ENCODE assay signal across 8 cellular contexts in the genomic region with DNA sequence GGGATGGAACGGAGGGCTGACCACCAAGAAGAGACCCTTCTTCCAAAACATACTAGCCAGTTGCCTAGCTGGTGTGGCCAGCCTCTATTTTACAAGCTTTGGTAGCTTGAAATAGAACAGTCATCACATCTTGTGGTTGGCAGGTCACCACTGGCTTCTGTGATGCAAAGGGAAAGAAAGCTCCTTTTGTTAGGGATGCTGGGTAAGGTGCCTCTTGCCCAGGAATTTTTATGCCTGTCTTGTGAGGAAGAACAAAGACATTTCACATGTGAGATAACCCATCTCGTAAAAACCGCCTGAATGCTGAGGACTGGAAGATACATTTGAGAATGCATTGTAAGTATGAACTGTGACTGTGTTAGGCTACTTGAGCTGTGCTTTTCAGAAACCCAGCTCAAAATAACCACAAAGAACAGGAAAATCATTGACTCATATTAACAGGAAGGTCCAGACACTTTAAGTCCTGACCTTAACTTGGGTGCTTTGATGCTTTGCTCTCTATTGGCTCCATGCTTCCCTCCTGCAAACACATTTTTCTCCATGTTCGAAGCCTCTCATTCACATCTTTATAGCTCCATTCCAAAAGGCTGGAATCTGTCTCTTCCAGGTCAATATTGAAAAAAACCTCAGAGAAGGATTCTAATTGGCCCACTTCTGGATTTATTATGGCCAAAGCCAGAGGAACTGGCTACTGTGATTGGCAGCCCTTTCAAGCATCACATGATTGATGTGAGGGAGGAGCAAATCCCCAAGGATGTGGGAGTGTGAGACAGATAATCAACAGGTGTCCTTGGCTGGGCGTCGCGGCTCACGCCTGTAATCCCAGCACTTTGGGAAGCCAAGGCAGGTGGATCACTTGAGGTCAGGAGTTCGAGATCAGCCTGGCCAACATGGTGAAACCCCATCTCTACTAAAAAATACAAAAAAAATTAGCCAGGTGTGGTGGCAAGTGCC. TPM values are rescaled to one million over a fixed set of nuclear protein-coding genes. Genes with fewer than 3 reads are reported as not detected.
DNase-seq lines count a peak whose midpoint lies in the region; ATAC-seq and TF ChIP-seq lines count a peak whose summit lies in the region.

No MANE protein-coding gene starts in this region.

- H3K9me3 Mint-ChIP-seq in progenitor cell of endocrine pancreas (ENCODE audit: low read depth) (no peaks in the 10 kb centered on the region), neural progenitor cell (no peaks in the 10 kb centered on the region)

- no peak overlapping the region for H3K4me2 ChIP-seq in neural progenitor cell

- H3K79me2 ChIP-seq in neural progenitor cell (ENCODE audit: low read depth) = no peaks in the 10 kb centered on the region

- no peak for TF ChIP-seq CTCF in LNCaP clone FGC (IDR thresholded peaks at IDR 0.05; ENCODE audit: control insufficient read depth, extremely low read depth, insufficient read depth)
- TF ChIP-seq CTCF in coronary artery (IDR thresholded peaks at IDR 0.05) = no peak
- TF ChIP-seq CTCF in progenitor cell of endocrine pancreas (IDR thresholded peaks at IDR 0.05; ENCODE audit: unreplicated experiment) = no peak
- no peak for TF ChIP-seq CTCF in neural progenitor cell (IDR thresholded peaks at IDR 0.05)

- intact Hi-C loops in sciatic nerve (cut with DNase I) = no loop called here

- H3K9me3 ChIP-seq in neural progenitor cell (ENCODE audit: low read depth) = no peaks in the 10 kb centered on the region

- H3K4me1 ChIP-seq in neural progenitor cell = no peaks in the 10 kb centered on the region

- peaks cover 25% of the 10 kb centered on the region for H3K4me1 Mint-ChIP-seq in progenitor cell of endocrine pancreas (ENCODE audit: low read depth)
- H3K4me1 Mint-ChIP-seq in neural progenitor cell = peaks cover 15% of the 10 kb centered on the region

- no peak overlapping the region for H3K9ac ChIP-seq in neural progenitor cell

- H3K4me3 Mint-ChIP-seq in progenitor cell of endocrine pancreas (ENCODE audit: low read depth) (no peak overlapping the region), neural progenitor cell (no peak overlapping the region)

- no peaks in the 10 kb centered on the region for H3K27me3 ChIP-seq in neural progenitor cell

- DNase-seq in ELR (ENCODE audit: low read depth) (peak; percentile 95), LNCaP clone FGC (ENCODE audit: low read depth) (peak; percentile 15), coronary artery (ENCODE audit: low spot score) (peak; percentile 73), progenitor cell of endocrine pancreas (ENCODE audit: low spot score, unreplicated experiment) (no peak), erythroblast (lab: John Stamatoyannopoulos, UW) (no peak), sciatic nerve (ENCODE audit: low spot score) (no peak), neural progenitor cell (ENCODE audit: low spot score) (no peak), NCI-H1105 (lab: John Stamatoyannopoulos, UW) (no peak)

- H2AFZ ChIP-seq in neural progenitor cell (replicated peaks) = no peak overlapping the region

- H3K27ac ChIP-seq in coronary artery (peak overlapping the region; percentile 93 to 99), neural progenitor cell (no peak overlapping the region)

- TF ChIP-seq POLR2A in erythroblast (IDR thresholded peaks at IDR 0.05; ENCODE audit: low read length) = no peak

- H3K27ac Mint-ChIP-seq in progenitor cell of endocrine pancreas (peak overlapping the region; percentile 69), neural progenitor cell (no peak overlapping the region)

- no peaks in the 10 kb centered on the region for H3K36me3 ChIP-seq in neural progenitor cell

- H3F3A ChIP-seq in neural progenitor cell (ENCODE audit: low read depth) = no peaks in the 10 kb centered on the region

- no peak for ATAC-seq in sciatic nerve

- no peaks in the 10 kb centered on the region for H4K20me1 ChIP-seq in neural progenitor cell (ENCODE audit: low read depth)

- H3K4me3 ChIP-seq in LNCaP clone FGC (ENCODE audit: low read depth, low read length) (no peak overlapping the region), coronary artery (no peak overlapping the region), neural progenitor cell (no peak overlapping the region)

- H3K36me3 Mint-ChIP-seq in progenitor cell of endocrine pancreas (ENCODE audit: insufficient read depth) (no peaks in the 10 kb centered on the region), neural progenitor cell (no peaks in the 10 kb centered on the region)

- H3K27me3 Mint-ChIP-seq in progenitor cell of endocrine pancreas = peaks cover 6% of the 10 kb centered on the region
- H3K27me3 Mint-ChIP-seq in neural progenitor cell (ENCODE audit: insufficient read depth, low read depth) = peaks cover 7% of the 10 kb centered on the region

RNA-seq across cellular contexts. Expression of a gene that starts 53.9 kb away (rescaled TPM):
- total RNA-seq in progenitor cell of endocrine pancreas = 8.3 and 10.0 TPM in 2 replicates
- total RNA-seq in sciatic nerve = 92.4 TPM
- total RNA-seq in neural progenitor cell (ENCODE audit: low replicate concordance) = 0.60 and 0.68 TPM in 2 replicates

Comparison
In these comparisons a context has a peak if more than half of its experiments do, and no peak if none do; other contexts are left out.
1. DNase-seq: peak in ELR (single experiment), LNCaP clone FGC (single experiment) and coronary artery (single experiment); none in progenitor cell of endocrine pancreas (single experiment), erythroblast (0 of 2), sciatic nerve (single experiment), neural progenitor cell (single experiment) and NCI-H1105 (single experiment).